14 cellular contexts compared by ENCODE assay signal in genomic region chr10:117425908-117426566, GRCh38. TPM values are rescaled to one million over a fixed set of nuclear protein-coding genes. Genes with fewer than 3 reads are reported as not detected.
DNase-seq lines count a peak whose midpoint lies in the region; ATAC-seq and TF ChIP-seq lines count a peak whose summit lies in the region.
"Had no signal": no experiment of that assay in that cellular context is flagged by ENCODE, and none has a peak within 500 bp of the region (broad histone marks: within the 10 kb centered on the region; RNA-seq: fewer than 3 reads in every experiment).

No MANE protein-coding gene starts in this region.

- H3K4me2 ChIP-seq in PC-3 (ENCODE audit: low read length), result no peak overlapping the region

- CTCF ChIA-PET in PC-3 (lab: Charles Lee), result no interaction called here

- no peaks in the 10 kb centered on the region for H4K20me1 ChIP-seq in PC-3 (ENCODE audit: low read length)

- TF ChIP-seq CTCF in GM20000 (IDR thresholded peaks at IDR 0.05; ENCODE audit: extremely low read depth, missing control alignments), result no peak
- no peak for TF ChIP-seq CTCF in PC-3 (conservative IDR thresholded peaks at IDR 0.05; ENCODE audit: low read depth, low read length)

- H3K9ac ChIP-seq in PC-3 (ENCODE audit: low read length), result no peak overlapping the region

- no peak overlapping the region for H2AFZ ChIP-seq in PC-3 (ENCODE audit: low read length)

- ATAC-seq in GM18508 (IDR thresholded peaks at IDR 0.05; ENCODE audit: insufficient read depth, unreplicated experiment), result peak; percentile 90
- ATAC-seq in HG02938 (IDR thresholded peaks at IDR 0.05; ENCODE audit: unreplicated experiment), result peak; percentile 87
- no peak for ATAC-seq in PC-3
- ATAC-seq in GM21360 (IDR thresholded peaks at IDR 0.05; ENCODE audit: unreplicated experiment), result no peak

- intact Hi-C loops in PC-3 (cut with micrococcal nuclease), result no loop called here

- no peaks in the 10 kb centered on the region for H3K9me3 ChIP-seq in PC-3 (ENCODE audit: low read length)
- H3K9me3 ChIP-seq: vagina had no signal

- no peaks in the 10 kb centered on the region for H3K36me3 ChIP-seq in PC-3 (ENCODE audit: low read depth, low read length)
- H3K36me3 ChIP-seq: vagina had no signal

- BruUV-seq in PC-3 (replicated peaks; lab: Mats Ljungman, UMichigan), result no TSS peak

- H3K27me3 ChIP-seq in PC-3 (ENCODE audit: low read length), result no peaks in the 10 kb centered on the region
- H3K27me3 ChIP-seq: vagina had no signal

- no peaks in the 10 kb centered on the region for H3F3A ChIP-seq in PC-3 (ENCODE audit: low read length, unreplicated experiment)

- no peaks in the 10 kb centered on the region for H3K9me2 ChIP-seq in PC-3 (replicated peaks; ENCODE audit: low read length)

- DNase-seq in GM20000 (ENCODE audit: low spot score) (peak; percentile 12), OCI-M1 (lab: John Stamatoyannopoulos, UW) (peak; percentile 55), PC-3 (no peak), SW 1271 (lab: John Stamatoyannopoulos, UW) (no peak), NCI-H2171 (lab: John Stamatoyannopoulos, UW) (no peak)
- DNase-seq: activated CD4-positive, alpha-beta T cell treated with anti-CD3 and anti-CD28 coated beads, Interleukin-2, amount 10 ng/mL, durations not matched to agents 7 days and 5 days; activated naive CD4-positive, alpha-beta T cell; central memory CD4-positive, alpha-beta T cell; NCI-H2029; nucleus accumbens had no signal

- POLR2A ChIA-PET in PC-3 (lab: Charles Lee; ENCODE audit: unreplicated experiment), result no interaction called here

- H3K4me3 ChIP-seq in PC-3 (ENCODE audit: low read length), result no peak overlapping the region
- H3K4me3 ChIP-seq: vagina had no signal

- H3K79me2 ChIP-seq in PC-3 (ENCODE audit: low read length), result no peaks in the 10 kb centered on the region

- 0 out of 2 replicates have a peak, but pooled peaks cover 8% of the 10 kb centered on the region for H3K4me1 ChIP-seq in PC-3 (ENCODE audit: insufficient read depth, low read length)
- H3K4me1 ChIP-seq: vagina had no signal

- H3K27ac ChIP-seq in PC-3 (ENCODE audit: low read length), result no peak overlapping the region
- H3K27ac ChIP-seq: vagina had no signal

RNA-seq across cellular contexts. Expression of gene PDZD8, which starts 50.8 kb away (rescaled TPM):
- 13.6 and 14.7 TPM in 2 replicates for total RNA-seq in PC-3 (2014; rRNA removed)

Comparison
In these comparisons a context has a peak if more than half of its experiments do, and no peak if none do; other contexts are left out.
1. ATAC-seq: peak in GM18508 (single experiment) and HG02938 (single experiment); none in PC-3 (single experiment) and GM21360 (single experiment).
2. DNase-seq: peak in GM20000 (single experiment) and OCI-M1 (single experiment); none in PC-3 (single experiment), SW 1271 (0 of 2) and NCI-H2171 (single experiment).